Comparison of ENCODE assay signal across 7 cellular contexts in the genomic region with DNA sequence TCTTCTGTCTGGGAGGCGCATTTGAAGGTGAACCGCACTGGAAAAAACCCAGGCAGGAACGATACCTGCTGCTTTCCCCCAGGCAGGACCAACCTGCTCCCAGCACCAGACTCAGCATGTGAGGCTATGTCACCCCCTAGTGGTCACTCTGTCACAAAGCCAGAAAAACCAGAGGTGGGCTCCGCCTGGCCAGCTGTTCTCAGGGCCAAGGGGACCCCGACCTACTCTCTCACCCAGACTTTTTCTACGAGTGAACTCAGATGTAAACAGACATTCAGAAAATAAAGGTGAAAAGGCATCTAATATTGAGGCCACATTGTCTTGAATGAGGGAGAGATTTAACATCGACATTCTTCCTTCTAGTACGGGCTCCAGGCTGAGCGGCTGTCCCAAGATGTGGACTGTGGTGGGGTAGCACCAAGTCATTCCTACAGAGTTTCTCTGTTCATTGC.
DNase-seq lines count a peak whose midpoint lies in the region; ATAC-seq and TF ChIP-seq lines count a peak whose summit lies in the region.

No MANE protein-coding gene starts in this region.

- no peaks in the 10 kb centered on the region for H4K20me1 ChIP-seq in PC-3 (ENCODE audit: low read length)

- no peak overlapping the region for H3K4me2 ChIP-seq in PC-3 (ENCODE audit: low read length)

- H3K9me3 ChIP-seq in PC-3 (ENCODE audit: low read length): no peaks in the 10 kb centered on the region

- TF ChIP-seq CTCF in GM10266 (IDR thresholded peaks at IDR 0.05; ENCODE audit: control insufficient read depth, insufficient read depth, low read depth, missing control alignments) (peak; percentile 81), HL-60 (IDR thresholded peaks at IDR 0.05; ENCODE audit: insufficient read depth, low read length) (peak; percentile 72), PC-3 (conservative IDR thresholded peaks at IDR 0.05; ENCODE audit: low read depth, low read length) (peak; percentile 93), foreskin fibroblast (IDR thresholded peaks at IDR 0.05; ENCODE audit: low read depth, low read length) (peak; percentile 85), omental fat pad (IDR thresholded peaks at IDR 0.05) (peak in 1 of 3 donors; percentile 82)

- POLR2A ChIA-PET in PC-3 (lab: Charles Lee; ENCODE audit: unreplicated experiment): no interaction called here

- H3K27me3 ChIP-seq in HL-60 (ENCODE audit: insufficient read depth, poor library complexity, severe bottlenecking) (no peaks in the 10 kb centered on the region), PC-3 (ENCODE audit: low read length) (no peaks in the 10 kb centered on the region)

- BruUV-seq in PC-3 (replicated peaks; lab: Mats Ljungman, UMichigan): no TSS peak

- no peaks in the 10 kb centered on the region for H3F3A ChIP-seq in PC-3 (ENCODE audit: low read length, unreplicated experiment)

- H3K9ac ChIP-seq in PC-3 (ENCODE audit: low read length): no peak overlapping the region

- peak; percentile 80 for DNase-seq in GM10266 (ENCODE audit: extremely low spot score)
- DNase-seq in HL-60 (ENCODE audit: low read depth in 1 of 2, low spot score in 1 of 2): peak; percentile 41 to 59
- DNase-seq in PC-3: peak; percentile 76
- DNase-seq in activated effector memory CD4-positive, alpha-beta T cell treated with Interleukin-2 at 50 U/mL for 16 hours: peak; percentile 27
- peak; percentile 36 to 81 for DNase-seq in foreskin fibroblast
- DNase-seq in omental fat pad (ENCODE audit: low spot score): no peak
- no peak for DNase-seq in middle frontal gyrus (ENCODE audit: extremely low spot score, low spot score)

- CTCF ChIA-PET in PC-3 (lab: Charles Lee): no interaction called here

- no peak overlapping the region for H2AFZ ChIP-seq in PC-3 (ENCODE audit: low read length)

- H3K27ac ChIP-seq in HL-60 (replicated peaks) (no peak overlapping the region), PC-3 (ENCODE audit: low read length) (no peak overlapping the region)

- H3K4me3 ChIP-seq in HL-60 (replicated peaks; ENCODE audit: insufficient read depth, low read length) (no peak overlapping the region), PC-3 (ENCODE audit: low read length) (no peak overlapping the region), foreskin fibroblast (ENCODE audit: low read depth in 1 of 2, low read length in 2 of 2) (no peak overlapping the region)

- H3K4me1 ChIP-seq in PC-3 (ENCODE audit: insufficient read depth, low read length): peaks cover 21% of the 10 kb centered on the region

- H3K79me2 ChIP-seq in PC-3 (ENCODE audit: low read length): no peaks in the 10 kb centered on the region

- intact Hi-C loops in PC-3 (cut with micrococcal nuclease): loop anchor here (1.0 to 10.0 kb wide), 4 partner anchors 52 to 393 kb away; no protein-coding TSS in a partner anchor

- no peaks in the 10 kb centered on the region for H3K9me2 ChIP-seq in PC-3 (replicated peaks; ENCODE audit: low read length)

- peak; percentile 72 for ATAC-seq in PC-3
- peak; percentile 69 for ATAC-seq in omental fat pad (ENCODE audit: low FRiP score)

- no peaks in the 10 kb centered on the region for H3K36me3 ChIP-seq in PC-3 (ENCODE audit: low read depth, low read length)

Comparison
In these comparisons a context has a peak if more than half of its experiments do, and no peak if none do; other contexts are left out.
1. DNase-seq: peak in GM10266 (single experiment), HL-60 (2 of 2), PC-3 (single experiment), activated effector memory CD4-positive, alpha-beta T cell treated with Interleukin-2 at 50 U/mL for 16 hours (single experiment) and foreskin fibroblast (2 of 2); none in omental fat pad (single experiment) and middle frontal gyrus (single experiment).